Comparison of ENCODE assay signal across 1 cellular context in the genomic region with DNA sequence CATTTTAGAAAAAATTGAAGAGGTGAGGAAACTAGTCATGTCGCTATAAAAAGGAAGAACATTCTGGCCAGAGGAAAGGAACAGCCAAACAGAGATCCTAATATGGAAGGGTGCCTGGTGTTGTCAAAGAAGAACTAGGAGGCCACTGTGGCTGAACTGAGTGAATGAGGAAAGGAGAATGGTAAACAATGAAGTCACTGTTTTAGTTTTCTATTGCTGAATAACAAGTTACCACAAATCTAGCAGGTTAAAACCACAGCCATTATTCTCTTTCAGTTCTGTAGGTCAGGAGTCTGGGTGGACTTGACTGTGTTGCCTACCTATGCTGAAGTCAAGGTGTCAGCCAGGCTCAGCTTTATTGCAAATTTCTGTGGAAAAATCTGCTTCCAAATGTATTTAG.
TF ChIP-seq lines count a peak whose summit lies in the region.

No MANE protein-coding gene starts in this region.

TF ChIP-seq in GM23338, 12 proteins besides CTCF, POLR2A, EP300 and RAD21 (continued from another document):
- TF ChIP-seq, protein P1, sequence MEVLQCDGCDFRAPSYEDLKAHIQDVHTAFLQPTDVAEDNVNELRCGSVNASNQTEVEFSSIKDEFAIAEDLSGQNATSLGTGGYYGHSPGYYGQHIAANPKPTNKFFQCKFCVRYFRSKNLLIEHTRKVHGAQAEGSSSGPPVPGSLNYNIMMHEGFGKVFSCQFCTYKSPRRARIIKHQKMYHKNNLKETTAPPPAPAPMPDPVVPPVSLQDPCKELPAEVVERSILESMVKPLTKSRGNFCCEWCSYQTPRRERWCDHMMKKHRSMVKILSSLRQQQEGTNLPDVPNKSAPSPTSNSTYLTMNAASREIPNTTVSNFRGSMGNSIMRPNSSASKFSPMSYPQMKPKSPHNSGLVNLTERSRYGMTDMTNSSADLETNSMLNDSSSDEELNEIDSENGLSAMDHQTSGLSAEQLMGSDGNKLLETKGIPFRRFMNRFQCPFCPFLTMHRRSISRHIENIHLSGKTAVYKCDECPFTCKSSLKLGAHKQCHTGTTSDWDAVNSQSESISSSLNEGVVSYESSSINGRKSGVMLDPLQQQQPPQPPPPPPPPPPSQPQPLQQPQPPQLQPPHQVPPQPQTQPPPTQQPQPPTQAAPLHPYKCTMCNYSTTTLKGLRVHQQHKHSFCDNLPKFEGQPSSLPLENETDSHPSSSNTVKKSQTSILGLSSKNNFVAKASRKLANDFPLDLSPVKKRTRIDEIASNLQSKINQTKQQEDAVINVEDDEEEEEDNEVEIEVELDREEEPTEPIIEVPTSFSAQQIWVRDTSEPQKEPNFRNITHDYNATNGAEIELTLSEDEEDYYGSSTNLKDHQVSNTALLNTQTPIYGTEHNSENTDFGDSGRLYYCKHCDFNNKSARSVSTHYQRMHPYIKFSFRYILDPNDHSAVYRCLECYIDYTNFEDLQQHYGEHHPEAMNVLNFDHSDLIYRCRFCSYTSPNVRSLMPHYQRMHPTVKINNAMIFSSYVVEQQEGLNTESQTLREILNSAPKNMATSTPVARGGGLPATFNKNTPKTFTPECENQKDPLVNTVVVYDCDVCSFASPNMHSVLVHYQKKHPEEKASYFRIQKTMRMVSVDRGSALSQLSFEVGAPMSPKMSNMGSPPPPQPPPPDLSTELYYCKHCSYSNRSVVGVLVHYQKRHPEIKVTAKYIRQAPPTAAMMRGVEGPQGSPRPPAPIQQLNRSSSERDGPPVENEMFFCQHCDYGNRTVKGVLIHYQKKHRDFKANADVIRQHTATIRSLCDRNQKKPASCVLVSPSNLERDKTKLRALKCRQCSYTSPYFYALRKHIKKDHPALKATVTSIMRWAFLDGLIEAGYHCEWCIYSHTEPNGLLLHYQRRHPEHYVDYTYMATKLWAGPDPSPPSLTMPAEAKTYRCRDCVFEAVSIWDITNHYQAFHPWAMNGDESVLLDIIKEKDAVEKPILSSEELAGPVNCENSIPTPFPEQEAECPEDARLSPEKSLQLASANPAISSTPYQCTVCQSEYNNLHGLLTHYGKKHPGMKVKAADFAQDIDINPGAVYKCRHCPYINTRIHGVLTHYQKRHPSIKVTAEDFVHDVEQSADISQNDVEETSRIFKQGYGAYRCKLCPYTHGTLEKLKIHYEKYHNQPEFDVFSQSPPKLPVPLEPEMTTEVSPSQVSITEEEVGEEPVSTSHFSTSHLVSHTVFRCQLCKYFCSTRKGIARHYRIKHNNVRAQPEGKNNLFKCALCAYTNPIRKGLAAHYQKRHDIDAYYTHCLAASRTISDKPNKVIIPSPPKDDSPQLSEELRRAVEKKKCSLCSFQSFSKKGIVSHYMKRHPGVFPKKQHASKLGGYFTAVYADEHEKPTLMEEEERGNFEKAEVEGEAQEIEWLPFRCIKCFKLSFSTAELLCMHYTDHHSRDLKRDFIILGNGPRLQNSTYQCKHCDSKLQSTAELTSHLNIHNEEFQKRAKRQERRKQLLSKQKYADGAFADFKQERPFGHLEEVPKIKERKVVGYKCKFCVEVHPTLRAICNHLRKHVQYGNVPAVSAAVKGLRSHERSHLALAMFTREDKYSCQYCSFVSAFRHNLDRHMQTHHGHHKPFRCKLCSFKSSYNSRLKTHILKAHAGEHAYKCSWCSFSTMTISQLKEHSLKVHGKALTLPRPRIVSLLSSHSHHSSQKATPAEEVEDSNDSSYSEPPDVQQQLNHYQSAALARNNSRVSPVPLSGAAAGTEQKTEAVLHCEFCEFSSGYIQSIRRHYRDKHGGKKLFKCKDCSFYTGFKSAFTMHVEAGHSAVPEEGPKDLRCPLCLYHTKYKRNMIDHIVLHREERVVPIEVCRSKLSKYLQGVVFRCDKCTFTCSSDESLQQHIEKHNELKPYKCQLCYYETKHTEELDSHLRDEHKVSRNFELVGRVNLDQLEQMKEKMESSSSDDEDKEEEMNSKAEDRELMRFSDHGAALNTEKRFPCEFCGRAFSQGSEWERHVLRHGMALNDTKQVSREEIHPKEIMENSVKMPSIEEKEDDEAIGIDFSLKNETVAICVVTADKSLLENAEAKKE (CRISPR knock-in tag; IDR thresholded peaks at IDR 0.05): no peak
